ENCODE assay signal across 8 cellular contexts in the genomic region with DNA sequence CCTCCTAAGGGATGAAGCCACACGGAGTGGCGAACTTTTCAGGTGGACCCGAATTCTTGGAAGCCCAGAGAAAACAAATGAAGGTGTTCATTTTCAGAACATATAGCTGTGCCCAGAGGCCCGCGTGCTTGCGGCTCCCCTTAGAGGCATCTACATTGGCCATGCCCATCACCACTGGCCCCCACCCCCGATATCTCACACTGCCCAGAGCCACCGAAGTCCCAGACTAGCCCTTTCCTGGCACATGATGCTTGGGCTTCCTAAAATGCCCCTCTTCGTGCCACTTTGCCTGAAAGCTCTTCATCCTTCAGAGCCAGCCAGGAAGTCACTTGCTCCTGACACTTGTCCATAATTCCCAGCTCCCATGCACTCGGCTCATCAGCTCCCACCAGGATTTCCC. TPM values are rescaled to one million over a fixed set of nuclear protein-coding genes. Genes with fewer than 3 reads are reported as not detected.
DNase-seq lines count a peak whose midpoint lies in the region; ATAC-seq and TF ChIP-seq lines count a peak whose summit lies in the region.

No MANE protein-coding gene starts in this region.

- no peaks in the 10 kb centered on the region for H3K36me3 Mint-ChIP-seq in activated T-cell treated with anti-CD3 and anti-CD28 coated beads, Interleukin-2, amount 50 U/mL, for 4 hours (ENCODE audit: insufficient read depth)

- H3K36me3 ChIP-seq in ascending aorta = no peaks in the 10 kb centered on the region
- H3K36me3 ChIP-seq in mucosa of rectum (ENCODE audit: control insufficient read depth in 2 of 2, insufficient read depth in 2 of 2, low read length in 2 of 2) = no peaks in the 10 kb centered on the region
- H3K36me3 ChIP-seq in tibial artery = no peaks in the 10 kb centered on the region

- peaks cover 36% of the 10 kb centered on the region for H3K4me1 Mint-ChIP-seq in activated T-cell treated with anti-CD3 and anti-CD28 coated beads, Interleukin-2, amount 50 U/mL, for 4 hours (ENCODE audit: low read depth)

- no peak for TF ChIP-seq CTCF in ascending aorta (IDR thresholded peaks at IDR 0.05)
- TF ChIP-seq CTCF in tibial artery (IDR thresholded peaks at IDR 0.05) = no peak

- H3K27me3 ChIP-seq in ascending aorta (no peaks in the 10 kb centered on the region), mucosa of rectum (ENCODE audit: control insufficient read depth in 2 of 2, insufficient read depth in 2 of 2, low read length in 2 of 2) (no peaks in the 10 kb centered on the region), tibial artery (no peaks in the 10 kb centered on the region)

- no peaks in the 10 kb centered on the region for H3K27me3 Mint-ChIP-seq in activated T-cell treated with anti-CD3 and anti-CD28 coated beads, Interleukin-2, amount 50 U/mL, for 4 hours (ENCODE audit: low read depth)

- no peak overlapping the region for H3K9ac ChIP-seq in mucosa of rectum (ENCODE audit: low read depth in 1 of 2, low read length in 2 of 2)

- peak overlapping the region; percentile 96 for H3K27ac ChIP-seq in ascending aorta
- peak overlapping the region; percentile 98 for H3K27ac ChIP-seq in mucosa of rectum (ENCODE audit: low read depth in 2 of 2, low read length in 2 of 2)
- peak overlapping the region; percentile 95 to 99 for H3K27ac ChIP-seq in tibial artery

- H3K4me3 ChIP-seq in ascending aorta = no peak overlapping the region
- H3K4me3 ChIP-seq in mucosa of rectum (ENCODE audit: low read length in 2 of 2) = peak overlapping the region in 1 of 2 donors; percentile 90
- H3K4me3 ChIP-seq in tibial artery = no peak overlapping the region

- H3K9me3 ChIP-seq in ascending aorta = no peaks in the 10 kb centered on the region
- H3K9me3 ChIP-seq in mucosa of rectum (ENCODE audit: control insufficient read depth in 2 of 2, low read length in 2 of 2) = no peaks in the 10 kb centered on the region
- H3K9me3 ChIP-seq in tibial artery = no peaks in the 10 kb centered on the region

- peak overlapping the region; percentile 98 for H3K4me3 Mint-ChIP-seq in activated T-cell treated with anti-CD3 and anti-CD28 coated beads, Interleukin-2, amount 50 U/mL, for 4 hours

- no peak for DNase-seq in activated T-cell treated with anti-CD3 and anti-CD28 coated beads, Interleukin-2, amount 50 U/mL, for 4 hours
- no peak for DNase-seq in activated T-cell treated with anti-CD3 and anti-CD28 coated beads, Interleukin-2, amount 50 U/mL, for 48 hours
- DNase-seq in ascending aorta (ENCODE audit: low spot score in 2 of 2) (no peak), tibial artery (no peak), mesenteric fat pad (ENCODE audit: low spot score) (no peak), NCI-H2171 treated with DMSO at 0.1 percent for 48 hours (lab: John Stamatoyannopoulos, UW) (no peak)
- DNase-seq in stimulated activated CD4-positive, alpha-beta T cell treated with anti-CD3 and anti-CD28 coated beads, Interleukin-4, amount 100 ng/mL, for 24 hours = no peak

- peaks cover 8 to 32% of the 10 kb centered on the region in 2 donors for H3K4me1 ChIP-seq in ascending aorta
- H3K4me1 ChIP-seq in mucosa of rectum (ENCODE audit: control insufficient read depth in 2 of 2, insufficient read depth in 2 of 2, low read length in 2 of 2) = peaks cover 32 to 37% of the 10 kb centered on the region in 2 donors
- peaks cover 0 to 50% (median 39%) of the 10 kb centered on the region in 4 donors for H3K4me1 ChIP-seq in tibial artery

- intact Hi-C loops in ascending aorta (cut with DNase I) (loop anchor here (5.0 to 10.0 kb wide), 2 partner anchors 171 to 1241 kb away; a partner anchor contains a TSS), tibial artery (cut with DNase I; ENCODE audit: low total_unique reads) (no loop called here)

- H3K9me3 Mint-ChIP-seq in activated T-cell treated with anti-CD3 and anti-CD28 coated beads, Interleukin-2, amount 50 U/mL, for 4 hours = no peaks in the 10 kb centered on the region

- no peak for ATAC-seq in activated T-cell treated with anti-CD3 and anti-CD28 coated beads, Interleukin-2, amount 50 U/mL, for 4 hours

RNA-seq across cellular contexts. Expression of a gene that starts 2.1 kb away (rescaled TPM):
- total RNA-seq in activated T-cell treated with anti-CD3 and anti-CD28 coated beads, Interleukin-2, amount 50 U/mL, for 4 hours = 10 to 100 TPM; 49.6 to 60.8 (median 51.3) TPM
- total RNA-seq in ascending aorta (23.7 TPM), mesenteric fat pad (42.1 TPM)

RNA-seq across cellular contexts. Expression of a gene that starts 10.7 kb away (rescaled TPM):
- total RNA-seq in activated T-cell treated with anti-CD3 and anti-CD28 coated beads, Interleukin-2, amount 50 U/mL, for 4 hours = 1 to 10 TPM; 4.5 to 5.7 (median 4.7) TPM
- total RNA-seq in ascending aorta = 14.7 TPM
- total RNA-seq in mesenteric fat pad = 10.9 TPM

RNA-seq across cellular contexts. Expression of a gene that starts 13.9 kb away (rescaled TPM):
- total RNA-seq in activated T-cell treated with anti-CD3 and anti-CD28 coated beads, Interleukin-2, amount 50 U/mL, for 4 hours = 1 to 10 TPM; 3.5 to 5.5 (median 3.5) TPM
- total RNA-seq in ascending aorta (65.5 TPM), mesenteric fat pad (64.2 TPM)

RNA-seq across cellular contexts. Expression of a gene that starts 15.5 kb away (rescaled TPM):
- 1 to 10 TPM; 5.3 to 7.6 (median 6.2) TPM for total RNA-seq in activated T-cell treated with anti-CD3 and anti-CD28 coated beads, Interleukin-2, amount 50 U/mL, for 4 hours
- total RNA-seq in ascending aorta (1.4 TPM), mesenteric fat pad (5.1 TPM)

Comparison
In these comparisons a context has a peak if more than half of its experiments do, and no peak if none do; other contexts are left out.
1. RNA of a gene that starts 13.9 kb away (total RNA-seq): 65.5 TPM in ascending aorta (single experiment) and 64.2 TPM in mesenteric fat pad (single experiment); 3.5 to 5.5 TPM in activated T-cell treated with anti-CD3 and anti-CD28 coated beads, Interleukin-2, amount 50 U/mL, for 4 hours; every median in the first group is over 10 times any median in the second.
2. Peak in every context shown above with its lines, with median percentiles within 50 percentile points of each other: H3K27ac ChIP-seq.